ENCODE assay signal across 8 cellular contexts in genomic region chr19:50835785-50836542, GRCh38. TPM values are rescaled to one million over a fixed set of nuclear protein-coding genes. Genes with fewer than 3 reads are reported as not detected.
DNase-seq lines count a peak whose midpoint lies in the region; ATAC-seq, FAIRE-seq and TF ChIP-seq lines count a peak whose summit lies in the region.

No MANE protein-coding gene starts in this region.

- peak; percentile 69 for DNase-seq in DMS153 treated with DMSO at 0.1 percent for 48 hours (lab: John Stamatoyannopoulos, UW; ENCODE audit: unreplicated experiment)
- DNase-seq in MG63 = peak; percentile 46
- peak; percentile 38 for DNase-seq in T-helper 9 cell
- DNase-seq in K562 (ENCODE audit: extremely low read depth in 1 of 4, low spot score in 3 of 4) = peak; percentile 91 to 96 (median 94)
- DNase-seq in iPS-NIHi11 (ENCODE audit: low spot score) = peak; percentile 96

- H2AFZ ChIP-seq in K562 (ENCODE audit: low read depth, low read length) = peak overlapping the region; percentile 99

- peak overlapping the region; percentile 34 for H3K4me3 ChIP-seq in MG63
- H3K4me3 ChIP-seq in K562 = peak overlapping the region; percentile 52
- peak overlapping the region; percentile 80 for H3K4me3 ChIP-seq in skeletal muscle satellite cell (ENCODE audit: low read length)

- 5% methylated on average over 44 of the region's 67 CpGs for WGBS in K562 (ENCODE audit: insufficient coverage, low coverage, missing lambda C conversion rate)

- FAIRE-seq in K562 (lab: Jason Lieb, UNC) = peak; percentile 83

- intact Hi-C loops in K562 (cut with micrococcal nuclease) = loop anchor here (5.0 kb wide), 1 partner anchor 34 kb away; no protein-coding TSS in a partner anchor

- H3K27me3 ChIP-seq in MG63 (peaks cover 18% of the 10 kb centered on the region), K562 (ENCODE audit: control insufficient read depth in 2 of 2, insufficient read depth in 2 of 2, low read length in 2 of 2) (0 out of 5 replicates have a peak, but pooled peaks cover 0 to 3% of the 10 kb centered on the region in 2 experiments), skeletal muscle satellite cell (ENCODE audit: control insufficient read depth, insufficient read depth, low read length) (no peaks in the 10 kb centered on the region)

- H3K9me3 ChIP-seq in MG63 = no peaks in the 10 kb centered on the region
- no peaks in the 10 kb centered on the region for H3K9me3 ChIP-seq in K562 (replicated peaks; ENCODE audit: control insufficient read depth, insufficient read depth, low read depth, low read length)
- no peaks in the 10 kb centered on the region for H3K9me3 ChIP-seq in skeletal muscle satellite cell (replicated peaks; ENCODE audit: low read length)

- H3K36me3 ChIP-seq in MG63 (no peaks in the 10 kb centered on the region), K562 (ENCODE audit: control insufficient read depth, insufficient read depth, low read length) (no peaks in the 10 kb centered on the region), skeletal muscle satellite cell (ENCODE audit: insufficient read depth, low read length) (no peaks in the 10 kb centered on the region)

- H3K4me1 ChIP-seq in K562 (replicated peaks in 1 of 2; ENCODE audit: control insufficient read depth in 2 of 2, insufficient read depth in 2 of 2, low read length in 2 of 2) = peaks cover 14 to 16% of the 10 kb centered on the region in 2 experiments; a peak in 4 of 5 replicates
- no peaks in the 10 kb centered on the region for H3K4me1 ChIP-seq in skeletal muscle satellite cell (ENCODE audit: control insufficient read depth, insufficient read depth, low read length)

- ATAC-seq in GM21576 (IDR thresholded peaks at IDR 0.05; ENCODE audit: unreplicated experiment) (peak; percentile 73), K562 (peak; percentile 99), GM18858 (IDR thresholded peaks at IDR 0.05; ENCODE audit: unreplicated experiment) (no peak)

- H3K79me2 ChIP-seq in K562 (ENCODE audit: control insufficient read depth, insufficient read depth, low read length) = no peaks in the 10 kb centered on the region

- TF ChIP-seq EP300 in K562 (IDR thresholded peaks at IDR 0.05; ENCODE audit: low read length) = no peak

- in situ Hi-C loops in K562 (cut with MboI) = no loop called here

- H3K9ac ChIP-seq in K562 (ENCODE audit: insufficient read depth in 1 of 2, low read depth in 2 of 2, low read length in 2 of 2) = peak overlapping the region; percentile 66 to 94
- peak overlapping the region; percentile 56 for H3K9ac ChIP-seq in skeletal muscle satellite cell (ENCODE audit: low read depth, low read length)

- POLR2A ChIA-PET in K562 (lab: Yijun Ruan, JAX) = interaction anchor here (1.1 kb wide), 1 partner anchor 11 kb away, joined by 3 read pairs; no protein-coding TSS in a partner anchor

- H3K4me2 ChIP-seq in K562 (ENCODE audit: insufficient read depth, low read length) (peak overlapping the region; percentile 95), skeletal muscle satellite cell (ENCODE audit: low read length) (peak overlapping the region; percentile 97)

- TF ChIP-seq RAD21 in K562 (CRISPR knock-in tag; conservative IDR thresholded peaks at IDR 0.05 in 1 of 2, IDR thresholded peaks at IDR 0.05 in 1 of 2) = no peak

- no peaks in the 10 kb centered on the region for H3K9me1 ChIP-seq in K562 (ENCODE audit: control insufficient read depth, insufficient read depth, low read length)

- TF ChIP-seq CTCF in K562 (IDR thresholded peaks at IDR 0.05 in 2 of 3, conservative IDR thresholded peaks at IDR 0.05 in 1 of 3; ENCODE audit: insufficient read depth in 2 of 3, low read depth in 1 of 3, low read length in 3 of 3) = 0 out of 6 replicates have a peak, but pooled peaks of 1 of the 3 experiments have one; percentile 2

- CTCF ChIA-PET in K562 (lab: Yijun Ruan, JAX; ENCODE audit: low intra/inter-chr PET ratio) = no interaction called here

- H3K27ac ChIP-seq in K562 (ENCODE audit: extremely low read depth, low read depth, low read length) = peak overlapping the region; percentile 67

- H4K20me1 ChIP-seq in K562 (replicated peaks; ENCODE audit: control insufficient read depth, insufficient read depth, low read length) = no peaks in the 10 kb centered on the region

- no TSS peak for BruUV-seq in K562 (replicated peaks; lab: Mats Ljungman, UMichigan)

- TF ChIP-seq POLR2A in K562 (conservative IDR thresholded peaks at IDR 0.05) = peak; percentile 83

RNA-seq across cellular contexts. Expression of gene KLK15, which starts 2.6 kb away (rescaled TPM):
- total RNA-seq in MG63 (2014; rRNA removed; shearing (Covaris generic); ENCODE audit: low replicate concordance) = not detected in 2 replicates
- total RNA-seq in K562 (2011; cell fraction: chromatin; rRNA removed; ENCODE audit: low replicate concordance) = not detected in 2 replicates
- not detected in 2 replicates for total RNA-seq in K562 (2011; cell fraction: nucleolus; rRNA removed)
- not detected in 2 replicates for total RNA-seq in K562 (2011; cell fraction: nucleoplasm; rRNA removed)
- not detected in 2 replicates for total RNA-seq in K562 (2014; rRNA removed)
- not detected in 2 replicates for total RNA-seq in K562 (2014; rRNA removed; fragmentation: Illumina TruSeq; extraction: Trizol)
- total RNA-seq in K562 (2015; rRNA removed; fragmentation: Illumina TruSeq; extraction: Trizol) = not detected in 2 replicates
- total RNA-seq in K562 (2021) = not detected in 2 replicates
- not detected in 2 replicates for polyA plus RNA-seq in K562 (2011; rRNA removed)
- not detected in 2 replicates for polyA plus RNA-seq in K562 (2011; cell fraction: cytosol; rRNA removed)
- not detected in 2 replicates for polyA plus RNA-seq in K562 (2011; cell fraction: nucleus; rRNA removed)
- not detected in 2 replicates for polyA plus RNA-seq in K562 (2012)
- not detected in 2 replicates for polyA plus RNA-seq in K562 (2014; fragmentation: Illumina TruSeq; extraction: Trizol)
- not detected for polyA plus RNA-seq in K562 (2014; fragmentation: Nextera tagmentation; extraction: Ambion mirVana)
- polyA plus RNA-seq in K562 (2014; rRNA removed) = not detected in 2 replicates
- not detected in 2 replicates for polyA minus RNA-seq in K562 (2011; rRNA and poly(A)+ RNA removed)
- not detected in 2 replicates for polyA minus RNA-seq in K562 (2011; cell fraction: cytosol; rRNA and poly(A)+ RNA removed)
- not detected in 2 replicates for polyA minus RNA-seq in K562 (2011; cell fraction: nucleus; rRNA and poly(A)+ RNA removed)
- not detected in 2 replicates for total RNA-seq in skeletal muscle satellite cell (2012; rRNA removed)

RNA-seq across cellular contexts. Expression of gene KLK1, which starts 12.4 kb away (rescaled TPM):
- total RNA-seq in MG63 (2014; rRNA removed; shearing (Covaris generic); ENCODE audit: low replicate concordance) = not detected in 2 replicates
- total RNA-seq in K562 (2011; cell fraction: chromatin; rRNA removed; ENCODE audit: low replicate concordance) = 12.6 and 15.0 TPM in 2 replicates
- total RNA-seq in K562 (2011; cell fraction: nucleolus; rRNA removed) = 8.7 and 9.7 TPM in 2 replicates
- 14.8 and 17.8 TPM in 2 replicates for total RNA-seq in K562 (2011; cell fraction: nucleoplasm; rRNA removed)
- 1.2 and 3.1 TPM in 2 replicates for total RNA-seq in K562 (2014; rRNA removed)
- total RNA-seq in K562 (2014; rRNA removed; fragmentation: Illumina TruSeq; extraction: Trizol) = 1.5 TPM in 2 replicates
- 0.87 and 1.3 TPM in 2 replicates for total RNA-seq in K562 (2015; rRNA removed; fragmentation: Illumina TruSeq; extraction: Trizol)
- total RNA-seq in K562 (2021) = 9.3 and 11.7 TPM in 2 replicates
- 9.6 and 13.5 TPM in 2 replicates for polyA plus RNA-seq in K562 (2011; rRNA removed)
- 16.9 and 24.1 TPM in 2 replicates for polyA plus RNA-seq in K562 (2011; cell fraction: cytosol; rRNA removed)
- 23.3 and 36.6 TPM in 2 replicates for polyA plus RNA-seq in K562 (2011; cell fraction: nucleus; rRNA removed)
- 13.7 and 31.9 TPM in 2 replicates for polyA plus RNA-seq in K562 (2012)
- 14.3 and 15.4 TPM in 2 replicates for polyA plus RNA-seq in K562 (2014; fragmentation: Illumina TruSeq; extraction: Trizol)
- 10 to 100 TPM in 1 of 2 experiments, 1 to 10 TPM in 1; 9.1 to 10.3 TPM for polyA plus RNA-seq in K562 (2014; fragmentation: Nextera tagmentation; extraction: Ambion mirVana)
- 5.3 and 9.8 TPM in 2 replicates for polyA plus RNA-seq in K562 (2014; rRNA removed)
- 8.6 and 11.7 TPM in 2 replicates for polyA minus RNA-seq in K562 (2011; rRNA and poly(A)+ RNA removed)
- 8.4 and 11.9 TPM in 2 replicates for polyA minus RNA-seq in K562 (2011; cell fraction: cytosol; rRNA and poly(A)+ RNA removed)
- polyA minus RNA-seq in K562 (2011; cell fraction: nucleus; rRNA and poly(A)+ RNA removed) = 7.9 and 10.4 TPM in 2 replicates
- total RNA-seq in skeletal muscle satellite cell (2012; rRNA removed) = 0.51 TPM in 1 of 2 replicates, not detected in the other

RNA-seq across cellular contexts. Expression of gene KLK3, which starts 18.8 kb away (rescaled TPM):
- total RNA-seq in MG63 (2014; rRNA removed; shearing (Covaris generic); ENCODE audit: low replicate concordance) = not detected in 2 replicates
- total RNA-seq in K562 (2011; cell fraction: chromatin; rRNA removed; ENCODE audit: low replicate concordance) = not detected in 2 replicates
- total RNA-seq in K562 (2011; cell fraction: nucleolus; rRNA removed) = not detected in 2 replicates
- not detected in 2 replicates for total RNA-seq in K562 (2011; cell fraction: nucleoplasm; rRNA removed)
- total RNA-seq in K562 (2014; rRNA removed) (not detected in 2 replicates), K562 (2014; rRNA removed; fragmentation: Illumina TruSeq; extraction: Trizol) (not detected in 2 replicates), K562 (2015; rRNA removed; fragmentation: Illumina TruSeq; extraction: Trizol) (not detected in 2 replicates), K562 (2021) (not detected in 2 replicates)
- polyA plus RNA-seq in K562 (2011; rRNA removed) (not detected in 2 replicates), K562 (2014; fragmentation: Illumina TruSeq; extraction: Trizol) (not detected in 2 replicates), K562 (2014; fragmentation: Nextera tagmentation; extraction: Ambion mirVana) (not detected), K562 (2014; rRNA removed) (not detected in 2 replicates)
- polyA plus RNA-seq in K562 (2011; cell fraction: cytosol; rRNA removed) = not detected in 2 replicates
- not detected in 2 replicates for polyA plus RNA-seq in K562 (2011; cell fraction: nucleus; rRNA removed)
- not detected in 2 replicates for polyA plus RNA-seq in K562 (2012)
- polyA minus RNA-seq in K562 (2011; rRNA and poly(A)+ RNA removed) = not detected in 2 replicates
- not detected in 2 replicates for polyA minus RNA-seq in K562 (2011; cell fraction: cytosol; rRNA and poly(A)+ RNA removed)
- polyA minus RNA-seq in K562 (2011; cell fraction: nucleus; rRNA and poly(A)+ RNA removed) = not detected in 2 replicates
- not detected in 2 replicates for total RNA-seq in skeletal muscle satellite cell (2012; rRNA removed)

RNA-seq across cellular contexts. Expression of gene KLK2, which starts 37.3 kb away (rescaled TPM):
- not detected in 2 replicates for total RNA-seq in MG63 (2014; rRNA removed; shearing (Covaris generic); ENCODE audit: low replicate concordance)
- total RNA-seq in K562 (2011; cell fraction: chromatin; rRNA removed; ENCODE audit: low replicate concordance) = 1.3 and 4.1 TPM in 2 replicates
- total RNA-seq in K562 (2011; cell fraction: nucleolus; rRNA removed) = 1.3 and 1.8 TPM in 2 replicates
- 0.88 and 2.5 TPM in 2 replicates for total RNA-seq in K562 (2011; cell fraction: nucleoplasm; rRNA removed)
- total RNA-seq in K562 (2014; rRNA removed) = not detected in 2 replicates
- total RNA-seq in K562 (2014; rRNA removed; fragmentation: Illumina TruSeq; extraction: Trizol) = 0.47 TPM in 1 of 2 replicates, not detected in the other
- 0.18 and 0.38 TPM in 2 replicates for total RNA-seq in K562 (2015; rRNA removed; fragmentation: Illumina TruSeq; extraction: Trizol)
- total RNA-seq in K562 (2021) = 0.24 and 0.74 TPM in 2 replicates
- polyA plus RNA-seq in K562 (2011; rRNA removed) = 0.31 and 0.39 TPM in 2 replicates
- 0.52 TPM in 1 of 2 replicates, not detected in the other for polyA plus RNA-seq in K562 (2011; cell fraction: cytosol; rRNA removed)
- polyA plus RNA-seq in K562 (2011; cell fraction: nucleus; rRNA removed) = 0.94 and 2.9 TPM in 2 replicates
- polyA plus RNA-seq in K562 (2012) = 0.40 and 0.76 TPM in 2 replicates
- polyA plus RNA-seq in K562 (2014; fragmentation: Illumina TruSeq; extraction: Trizol) = 0.25 and 0.69 TPM in 2 replicates
- under 1 TPM; 0.11 to 0.22 TPM for polyA plus RNA-seq in K562 (2014; fragmentation: Nextera tagmentation; extraction: Ambion mirVana)
- polyA plus RNA-seq in K562 (2014; rRNA removed) = 0.11 and 0.46 TPM in 2 replicates
- 0.42 TPM in 1 of 2 replicates, not detected in the other for polyA minus RNA-seq in K562 (2011; rRNA and poly(A)+ RNA removed)
- not detected in 2 replicates for polyA minus RNA-seq in K562 (2011; cell fraction: cytosol; rRNA and poly(A)+ RNA removed)
- 0.40 and 0.44 TPM in 2 replicates for polyA minus RNA-seq in K562 (2011; cell fraction: nucleus; rRNA and poly(A)+ RNA removed)
- 0.76 TPM in 1 of 2 replicates, not detected in the other for total RNA-seq in skeletal muscle satellite cell (2012; rRNA removed)

RNA-seq across cellular contexts. Expression of gene ACP4, which starts 45.7 kb away (rescaled TPM):
- total RNA-seq in MG63 (2014; rRNA removed; shearing (Covaris generic); ENCODE audit: low replicate concordance) = not detected in 2 replicates
- not detected in 2 replicates for total RNA-seq in K562 (2011; cell fraction: chromatin; rRNA removed; ENCODE audit: low replicate concordance)
- total RNA-seq in K562 (2011; cell fraction: nucleolus; rRNA removed) = not detected in 2 replicates
- total RNA-seq in K562 (2011; cell fraction: nucleoplasm; rRNA removed) = not detected in 2 replicates
- not detected in 2 replicates for total RNA-seq in K562 (2014; rRNA removed)
- not detected in 2 replicates for total RNA-seq in K562 (2014; rRNA removed; fragmentation: Illumina TruSeq; extraction: Trizol)
- not detected in 2 replicates for total RNA-seq in K562 (2015; rRNA removed; fragmentation: Illumina TruSeq; extraction: Trizol)
- not detected in 2 replicates for total RNA-seq in K562 (2021)
- polyA plus RNA-seq in K562 (2011; rRNA removed) = not detected in 2 replicates
- polyA plus RNA-seq in K562 (2011; cell fraction: cytosol; rRNA removed) = not detected in 2 replicates
- polyA plus RNA-seq in K562 (2011; cell fraction: nucleus; rRNA removed) = not detected in 2 replicates
- not detected in 2 replicates for polyA plus RNA-seq in K562 (2012)
- not detected in 2 replicates for polyA plus RNA-seq in K562 (2014; fragmentation: Illumina TruSeq; extraction: Trizol)
- not detected for polyA plus RNA-seq in K562 (2014; fragmentation: Nextera tagmentation; extraction: Ambion mirVana)
- not detected in 2 replicates for polyA plus RNA-seq in K562 (2014; rRNA removed)
- polyA minus RNA-seq in K562 (2011; rRNA and poly(A)+ RNA removed) = not detected in 2 replicates
- not detected in 2 replicates for polyA minus RNA-seq in K562 (2011; cell fraction: cytosol; rRNA and poly(A)+ RNA removed)
- polyA minus RNA-seq in K562 (2011; cell fraction: nucleus; rRNA and poly(A)+ RNA removed) = not detected in 2 replicates
- not detected in 2 replicates for total RNA-seq in skeletal muscle satellite cell (2012; rRNA removed)

Comparison
In these comparisons a context has a peak if more than half of its experiments do, and no peak if none do; other contexts are left out.
1. DNase-seq: peak in every context shown above with its lines; median percentile 96 in iPS-NIHi11; 94 in K562; 69 in DMS153 treated with DMSO at 0.1 percent for 48 hours; 46 in MG63; 38 in T-helper 9 cell.